Comparison of ENCODE assay signal across 22 cellular contexts in the genomic region with DNA sequence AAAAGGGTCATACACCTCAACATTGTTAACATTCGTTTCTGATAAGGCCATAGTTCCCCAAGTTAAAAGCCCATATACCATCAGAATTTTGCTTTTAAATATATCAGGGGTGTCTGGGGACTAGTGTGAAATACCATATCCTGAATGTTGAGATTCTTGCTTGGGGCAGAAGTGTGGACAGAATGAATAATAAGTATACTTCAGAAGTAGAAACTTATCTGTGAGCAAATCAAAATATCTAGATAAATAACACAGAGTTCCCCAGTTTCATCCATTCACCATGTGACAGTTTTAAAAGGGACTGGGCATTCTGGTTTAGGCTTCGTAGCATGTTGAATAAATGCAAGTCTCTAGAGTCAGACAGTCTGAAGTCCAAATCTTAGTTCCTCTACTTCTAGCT.
A peak's percentile ranks its signal among the peaks of the same experiment; 100 is the strongest.
DNase-seq lines count a peak whose midpoint lies in the region; ATAC-seq, FAIRE-seq and TF ChIP-seq lines count a peak whose summit lies in the region.
"Had no signal": no experiment of that assay in that cellular context is flagged by ENCODE, and none has a peak within 500 bp of the region (broad histone marks: within the 10 kb centered on the region; RNA-seq: fewer than 3 reads in every experiment).

No MANE protein-coding gene starts in this region.

- TF ChIP-seq RAD21 in A549 (conservative IDR thresholded peaks at IDR 0.05 in 1 of 2, IDR thresholded peaks at IDR 0.05 in 1 of 2), result no peak

- H3K36me3 Mint-ChIP-seq in type B pancreatic cell, result peaks cover 4% of the 10 kb centered on the region
- H3K36me3 Mint-ChIP-seq: CD8-positive, alpha-beta T cell had no signal

- CTCF ChIA-PET in A549 (lab: Yijun Ruan, JAX), result interaction anchor here (1.6 kb wide), 1 partner anchor 129 kb away, joined by 6 read pairs; no protein-coding TSS in a partner anchor
- CTCF ChIA-PET in GM10248 (lab: Yijun Ruan, JAX), result interaction anchor here (1.2 kb wide), 1 partner anchor 8 kb away, joined by 4 read pairs; no protein-coding TSS in a partner anchor

- WGBS in A549 (ENCODE audit: missing lambda C conversion rate), result 39% methylated on average over 2 of the region's 2 CpGs

- TF ChIP-seq EP300 in A549 (IDR thresholded peaks at IDR 0.05), result no peak

- FAIRE-seq in A549 (lab: Jason Lieb, UNC) (no peak), islet of Langerhans (lab: Jason Lieb, UNC) (peak; percentile 17)
- FAIRE-seq: H1 had no signal

- peaks cover 15% of the 10 kb centered on the region for H3K4me1 Mint-ChIP-seq in type B pancreatic cell (ENCODE audit: unreplicated experiment)

- H3K27ac ChIP-seq in A549, result peak overlapping the region; percentile 54 to 81; a peak in 5 of 6 replicates
- H3K27ac ChIP-seq: Peyer's patch, SK-N-MC had no signal

- TF ChIP-seq POLR2A in A549 (IDR thresholded peaks at IDR 0.05; ENCODE audit: low read length), result no peak

- H3K4me3 ChIP-seq in A549, result no peak overlapping the region
- H3K4me3 ChIP-seq in LNCaP clone FGC (ENCODE audit: low read depth, low read length), result no peak overlapping the region
- H3K4me3 ChIP-seq: Peyer's patch, SK-N-MC had no signal

- POLR2A ChIA-PET in A549 (lab: Yijun Ruan, JAX), result no interaction called here
- POLR2A ChIA-PET in GM10248 (lab: Yijun Ruan, JAX), result no interaction called here

- peak overlapping the region; percentile 14 for H3K4me3 Mint-ChIP-seq in type B pancreatic cell
- H3K4me3 Mint-ChIP-seq: CD8-positive, alpha-beta T cell had no signal

- H3K4me1 ChIP-seq in A549, result peaks cover 50% of the 10 kb centered on the region

- DNase-seq in A549 (ENCODE audit: low read depth in 1 of 2, low spot score in 1 of 2), result no peak
- peak; percentile 32 for DNase-seq in LNCaP clone FGC (ENCODE audit: low read depth)
- DNase-seq in type B pancreatic cell (ENCODE audit: extremely low spot score, unreplicated experiment), result no peak
- DNase-seq in GM10248 (ENCODE audit: extremely low spot score), result no peak
- no peak for DNase-seq in C1 segment of cervical spinal cord (lab: John Stamatoyannopoulos, UW)
- no peak for DNase-seq in NOMO-1 treated with DMSO at 0.1 percent for 48 hours (lab: John Stamatoyannopoulos, UW; ENCODE audit: unreplicated experiment)
- DNase-seq: Caco-2; CD8-positive, alpha-beta T cell; DND-41; KG1; NCI-H1092; NCI-H1417 treated with DMSO at 0.1 percent for 48 hours; NCI-H1694 treated with DMSO at 0.1 percent for 48 hours; NCI-H2081; NCI-H2227 treated with DMSO at 0.1 percent for 48 hours; NCI-H526 treated with DMSO at 0.1 percent for 48 hours; Peyer's patch; SIG-M5 had no signal

- TF ChIP-seq CTCF in A549 (IDR thresholded peaks at IDR 0.05), result no peak
- TF ChIP-seq CTCF in LNCaP clone FGC (IDR thresholded peaks at IDR 0.05; ENCODE audit: control insufficient read depth, extremely low read depth, insufficient read depth), result no peak
- no peak for TF ChIP-seq CTCF in type B pancreatic cell (conservative IDR thresholded peaks at IDR 0.05)
- no peak for TF ChIP-seq CTCF in GM10248 (IDR thresholded peaks at IDR 0.05; ENCODE audit: control extremely low read depth, extremely low read depth, low read depth, missing control alignments)

- H3K27ac Mint-ChIP-seq in type B pancreatic cell, result peak overlapping the region; percentile 79
- H3K27ac Mint-ChIP-seq: CD8-positive, alpha-beta T cell had no signal

- no peaks in the 10 kb centered on the region for H3K27me3 Mint-ChIP-seq in type B pancreatic cell

- no peaks in the 10 kb centered on the region for H3K9me3 ChIP-seq in A549
- H3K9me3 ChIP-seq: Caco-2, Peyer's patch had no signal

- no peaks in the 10 kb centered on the region for H3K9me3 Mint-ChIP-seq in type B pancreatic cell
- H3K9me3 Mint-ChIP-seq: CD8-positive, alpha-beta T cell had no signal

- ATAC-seq in A549, result no peak
- ATAC-seq: CD8-positive, alpha-beta T cell; HCT116 had no signal

- peak overlapping the region; percentile 64 for H3K4me2 ChIP-seq in A549

TF ChIP-seq in A549, 52 proteins besides CTCF, POLR2A, EP300 and RAD21:
- TF ChIP-seq ESRRA (IDR thresholded peaks at IDR 0.05; ENCODE audit: borderline replicate concordance, low read length) (no peak), CEBPB (IDR thresholded peaks at IDR 0.05) (no peak), MAZ (IDR thresholded peaks at IDR 0.05; ENCODE audit: borderline replicate concordance, low read depth, low read length) (no peak), NFE2L2 (conservative IDR thresholded peaks at IDR 0.05; ENCODE audit: low read length) (no peak), ZSCAN20 (CRISPR knock-in tag; IDR thresholded peaks at IDR 0.05) (no peak), FOSL2 (IDR thresholded peaks at IDR 0.05) (no peak), FOSL2 (CRISPR knock-in tag; IDR thresholded peaks at IDR 0.05) (no peak), JUNB (IDR thresholded peaks at IDR 0.05) (no peak), EHF (CRISPR knock-in tag; IDR thresholded peaks at IDR 0.05) (no peak)
- TF ChIP-seq, protein P1, sequence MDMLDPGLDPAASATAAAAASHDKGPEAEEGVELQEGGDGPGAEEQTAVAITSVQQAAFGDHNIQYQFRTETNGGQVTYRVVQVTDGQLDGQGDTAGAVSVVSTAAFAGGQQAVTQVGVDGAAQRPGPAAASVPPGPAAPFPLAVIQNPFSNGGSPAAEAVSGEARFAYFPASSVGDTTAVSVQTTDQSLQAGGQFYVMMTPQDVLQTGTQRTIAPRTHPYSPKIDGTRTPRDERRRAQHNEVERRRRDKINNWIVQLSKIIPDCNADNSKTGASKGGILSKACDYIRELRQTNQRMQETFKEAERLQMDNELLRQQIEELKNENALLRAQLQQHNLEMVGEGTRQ (IDR thresholded peaks at IDR 0.05), result no peak
- TF ChIP-seq, protein P2, sequence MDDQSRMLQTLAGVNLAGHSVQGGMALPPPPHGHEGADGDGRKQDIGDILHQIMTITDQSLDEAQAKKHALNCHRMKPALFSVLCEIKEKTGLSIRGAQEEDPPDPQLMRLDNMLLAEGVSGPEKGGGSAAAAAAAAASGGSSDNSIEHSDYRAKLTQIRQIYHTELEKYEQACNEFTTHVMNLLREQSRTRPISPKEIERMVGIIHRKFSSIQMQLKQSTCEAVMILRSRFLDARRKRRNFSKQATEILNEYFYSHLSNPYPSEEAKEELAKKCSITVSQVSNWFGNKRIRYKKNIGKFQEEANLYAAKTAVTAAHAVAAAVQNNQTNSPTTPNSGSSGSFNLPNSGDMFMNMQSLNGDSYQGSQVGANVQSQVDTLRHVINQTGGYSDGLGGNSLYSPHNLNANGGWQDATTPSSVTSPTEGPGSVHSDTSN (IDR thresholded peaks at IDR 0.05), result no peak
- TF ChIP-seq, protein P3, sequence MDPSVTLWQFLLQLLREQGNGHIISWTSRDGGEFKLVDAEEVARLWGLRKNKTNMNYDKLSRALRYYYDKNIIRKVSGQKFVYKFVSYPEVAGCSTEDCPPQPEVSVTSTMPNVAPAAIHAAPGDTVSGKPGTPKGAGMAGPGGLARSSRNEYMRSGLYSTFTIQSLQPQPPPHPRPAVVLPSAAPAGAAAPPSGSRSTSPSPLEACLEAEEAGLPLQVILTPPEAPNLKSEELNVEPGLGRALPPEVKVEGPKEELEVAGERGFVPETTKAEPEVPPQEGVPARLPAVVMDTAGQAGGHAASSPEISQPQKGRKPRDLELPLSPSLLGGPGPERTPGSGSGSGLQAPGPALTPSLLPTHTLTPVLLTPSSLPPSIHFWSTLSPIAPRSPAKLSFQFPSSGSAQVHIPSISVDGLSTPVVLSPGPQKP (IDR thresholded peaks at IDR 0.05; ENCODE audit: low read depth, low read length), result no peak
